8 cellular contexts compared by ENCODE assay signal in the genomic region with DNA sequence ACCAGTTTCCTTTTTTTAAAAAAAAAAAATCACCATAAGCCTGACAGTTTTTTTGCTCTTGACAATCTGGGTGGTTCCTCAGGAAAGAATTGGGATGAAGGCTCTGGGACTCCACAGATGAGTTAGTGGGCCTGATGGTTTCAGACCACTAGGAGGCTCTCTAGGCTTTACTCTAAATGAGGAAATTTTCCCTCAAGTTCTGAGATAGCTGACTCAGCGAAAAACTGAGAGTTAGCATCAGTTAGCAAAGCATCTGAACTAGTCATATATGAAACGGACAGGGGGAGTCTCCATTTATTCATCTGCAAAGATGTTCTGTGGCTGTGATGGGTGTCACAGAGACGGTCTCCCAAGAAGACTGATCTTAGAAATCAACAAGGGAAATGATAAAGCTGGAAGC.
A peak's percentile ranks its signal among the peaks of the same experiment; 100 is the strongest.
DNase-seq lines count a peak whose midpoint lies in the region; ATAC-seq and TF ChIP-seq lines count a peak whose summit lies in the region.

No MANE protein-coding gene starts in this region.

- H3K4me1 ChIP-seq in Karpas-422 (ENCODE audit: low read length), result no peaks in the 10 kb centered on the region
- no peaks in the 10 kb centered on the region for H3K4me1 ChIP-seq in liver (ENCODE audit: control insufficient read depth in 4 of 4, insufficient read depth in 4 of 4, low read length in 3 of 4)

- no peaks in the 10 kb centered on the region for H3K9me2 ChIP-seq in Karpas-422 (replicated peaks; ENCODE audit: insufficient read depth, low read length)

- TF ChIP-seq CTCF in liver (IDR thresholded peaks at IDR 0.05; ENCODE audit: low read depth, low read length, missing input control), result peak; percentile 17

- H3K4me2 ChIP-seq in Karpas-422 (ENCODE audit: low read depth, low read length, poor library complexity, severe bottlenecking), result no peak overlapping the region

- H3K4me3 ChIP-seq in Karpas-422 (ENCODE audit: low read length) (no peak overlapping the region), liver (ENCODE audit: low read depth in 1 of 3, low read length in 3 of 3) (no peak overlapping the region)

- H3K36me3 ChIP-seq in Karpas-422 (ENCODE audit: insufficient read depth, low read length) (no peaks in the 10 kb centered on the region), liver (ENCODE audit: control insufficient read depth in 4 of 4, insufficient read depth in 3 of 4, low read depth in 1 of 4, low read length in 3 of 4) (no peaks in the 10 kb centered on the region)

- peak overlapping the region; percentile 13 for H3K4me3 Mint-ChIP-seq in activated T-helper 2 cell treated with anti-CD3 and anti-CD28 coated beads, Interferon-gamma antibody, Interleukin-2, Interleukin-4, amounts not matched to agents 10 μg/mL and 5 μg/mL and 100 μg/mL, durations not matched to agents 14 hours and 24 hours and 36 hours (ENCODE audit: low read depth)

- H3K27ac Mint-ChIP-seq in activated T-helper 2 cell treated with anti-CD3 and anti-CD28 coated beads, Interferon-gamma antibody, Interleukin-2, Interleukin-4, amounts not matched to agents 10 μg/mL and 5 μg/mL and 100 μg/mL, durations not matched to agents 14 hours and 24 hours and 36 hours, result peak overlapping the region; percentile 75

- no peaks in the 10 kb centered on the region for H3K36me3 Mint-ChIP-seq in activated T-helper 2 cell treated with anti-CD3 and anti-CD28 coated beads, Interferon-gamma antibody, Interleukin-2, Interleukin-4, amounts not matched to agents 10 μg/mL and 5 μg/mL and 100 μg/mL, durations not matched to agents 14 hours and 24 hours and 36 hours (ENCODE audit: low read depth)

- ATAC-seq in GM18519 (IDR thresholded peaks at IDR 0.05; ENCODE audit: low FRiP score, unreplicated experiment), result no peak
- ATAC-seq in GM18907 (IDR thresholded peaks at IDR 0.05; ENCODE audit: unreplicated experiment), result no peak
- ATAC-seq in GM19467 (IDR thresholded peaks at IDR 0.05; ENCODE audit: unreplicated experiment), result no peak

- H3K27me3 Mint-ChIP-seq in activated T-helper 2 cell treated with anti-CD3 and anti-CD28 coated beads, Interferon-gamma antibody, Interleukin-2, Interleukin-4, amounts not matched to agents 10 μg/mL and 5 μg/mL and 100 μg/mL, durations not matched to agents 14 hours and 24 hours and 36 hours (ENCODE audit: low read depth), result peaks cover 2% of the 10 kb centered on the region

- DNase-seq in G401 (ENCODE audit: low spot score), result peak; percentile 5
- peak; percentile 72 for DNase-seq in Karpas-422
- no peak for DNase-seq in activated T-helper 2 cell treated with anti-CD3 and anti-CD28 coated beads, Interferon-gamma antibody, Interleukin-2, Interleukin-4, amounts not matched to agents 10 μg/mL and 5 μg/mL and 100 μg/mL, durations not matched to agents 14 hours and 24 hours and 36 hours (ENCODE audit: low spot score)
- DNase-seq in NK-92 (lab: John Stamatoyannopoulos, UW; ENCODE audit: unreplicated experiment), result no peak

- no peaks in the 10 kb centered on the region for H3K27me3 ChIP-seq in Karpas-422 (ENCODE audit: low read length)
- peaks cover 0 to 2% (median under 1%) of the 10 kb centered on the region in 4 donors for H3K27me3 ChIP-seq in liver (ENCODE audit: control insufficient read depth in 4 of 4, insufficient read depth in 4 of 4, low read length in 3 of 4)

- H3K9me3 ChIP-seq in Karpas-422 (ENCODE audit: low read length) (no peaks in the 10 kb centered on the region), liver (ENCODE audit: control insufficient read depth in 4 of 4, low read length in 3 of 4) (no peaks in the 10 kb centered on the region)

- intact Hi-C loops in activated T-helper 2 cell treated with anti-CD3 and anti-CD28 coated beads, Interferon-gamma antibody, Interleukin-2, Interleukin-4, amounts not matched to agents 10 μg/mL and 5 μg/mL and 100 μg/mL, durations not matched to agents 14 hours and 24 hours and 36 hours (cut with micrococcal nuclease), result loop anchor here (5.0 kb wide), 1 partner anchor 569 kb away; no protein-coding TSS in a partner anchor

- H2AFZ ChIP-seq in Karpas-422 (ENCODE audit: low read length), result no peak overlapping the region

- in situ Hi-C loops in G401 (cut with HindIII; ENCODE audit: low sequenced_read_pairs), result no loop called here

- H4K20me1 ChIP-seq in Karpas-422 (ENCODE audit: insufficient read depth, low read depth, low read length), result no peaks in the 10 kb centered on the region

- H3K79me2 ChIP-seq in Karpas-422 (ENCODE audit: low read length), result no peaks in the 10 kb centered on the region

- peaks cover 28% of the 10 kb centered on the region for H3K4me1 Mint-ChIP-seq in activated T-helper 2 cell treated with anti-CD3 and anti-CD28 coated beads, Interferon-gamma antibody, Interleukin-2, Interleukin-4, amounts not matched to agents 10 μg/mL and 5 μg/mL and 100 μg/mL, durations not matched to agents 14 hours and 24 hours and 36 hours (ENCODE audit: low read depth)

- 17% methylated on average over 3 of the region's 3 CpGs for WGBS in liver

- H3K9me3 Mint-ChIP-seq in activated T-helper 2 cell treated with anti-CD3 and anti-CD28 coated beads, Interferon-gamma antibody, Interleukin-2, Interleukin-4, amounts not matched to agents 10 μg/mL and 5 μg/mL and 100 μg/mL, durations not matched to agents 14 hours and 24 hours and 36 hours, result no peaks in the 10 kb centered on the region

- H3K9ac ChIP-seq in Karpas-422 (ENCODE audit: low read length), result no peak overlapping the region
- no peak overlapping the region for H3K9ac ChIP-seq in liver (ENCODE audit: low read depth in 1 of 2, low read length in 2 of 2)

- no peak overlapping the region for H3K27ac ChIP-seq in Karpas-422 (ENCODE audit: low read length)
- H3K27ac ChIP-seq in liver (ENCODE audit: low read depth in 1 of 2, low read length in 2 of 2), result no peak overlapping the region

- TF ChIP-seq RAD21 in liver (IDR thresholded peaks at IDR 0.05), result peak; percentile 25 to 30

TF ChIP-seq in liver, 16 proteins besides CTCF, POLR2A, EP300 and RAD21:
- TF ChIP-seq HNF4G (IDR thresholded peaks at IDR 0.05) (no peak), JUND (IDR thresholded peaks at IDR 0.05) (no peak), HNF4A (conservative IDR thresholded peaks at IDR 0.05) (no peak), FOXA2 (IDR thresholded peaks at IDR 0.05) (no peak), RXRA (IDR thresholded peaks at IDR 0.05) (no peak), ZBTB33 (IDR thresholded peaks at IDR 0.05) (no peak)
- TF ChIP-seq, protein P1, sequence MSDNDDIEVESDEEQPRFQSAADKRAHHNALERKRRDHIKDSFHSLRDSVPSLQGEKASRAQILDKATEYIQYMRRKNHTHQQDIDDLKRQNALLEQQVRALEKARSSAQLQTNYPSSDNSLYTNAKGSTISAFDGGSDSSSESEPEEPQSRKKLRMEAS (IDR thresholded peaks at IDR 0.05), result no peak

Comparison
In these comparisons a context has a peak if more than half of its experiments do, and no peak if none do; other contexts are left out.
1. DNase-seq: peak in G401 (single experiment) and Karpas-422 (single experiment); none in activated T-helper 2 cell treated with anti-CD3 and anti-CD28 coated beads, Interferon-gamma antibody, Interleukin-2, Interleukin-4, amounts not matched to agents 10 μg/mL and 5 μg/mL and 100 μg/mL, durations not matched to agents 14 hours and 24 hours and 36 hours (single experiment) and NK-92 (single experiment).